19 cellular contexts compared by ENCODE assay signal in genomic region chr4:55830741-55831140, GRCh38. TPM values are rescaled to one million over a fixed set of nuclear protein-coding genes. Genes with fewer than 3 reads are reported as not detected.
DNase-seq lines count a peak whose midpoint lies in the region; ATAC-seq, FAIRE-seq and TF ChIP-seq lines count a peak whose summit lies in the region.
"Had no signal": no experiment of that assay in that cellular context is flagged by ENCODE, and none has a peak within 500 bp of the region (broad histone marks: within the 10 kb centered on the region; RNA-seq: fewer than 3 reads in every experiment).

No MANE protein-coding gene starts in this region.

- POLR2A ChIA-PET in HepG2 (lab: Yijun Ruan, JAX) = no interaction called here
- POLR2A ChIA-PET in K562 (lab: Yijun Ruan, JAX) = interaction anchor here (0.7 to 1.4 kb wide), 3 partner anchors 10 to 29 kb away, joined by 3 to 4 read pairs (median 4); partner anchors contain the start of gene EXOC1L

- TF ChIP-seq RAD21 in liver (IDR thresholded peaks at IDR 0.05) = no peak
- no peak for TF ChIP-seq RAD21 in HepG2 (CRISPR knock-in tag; IDR thresholded peaks at IDR 0.05)
- no peak for TF ChIP-seq RAD21 in K562 (CRISPR knock-in tag; conservative IDR thresholded peaks at IDR 0.05 in 1 of 2, IDR thresholded peaks at IDR 0.05 in 1 of 2)

- no peak overlapping the region for H3K4me3 Mint-ChIP-seq in CD14-positive monocyte
- H3K4me3 Mint-ChIP-seq: CD4-positive, CD25-positive, alpha-beta regulatory T cell had no signal

- H3K27me3 Mint-ChIP-seq in CD14-positive monocyte (ENCODE audit: low read depth in 3 of 3) = peaks cover 0 to 8% (median 2%) of the 10 kb centered on the region in 3 donors

- H3K27ac ChIP-seq in liver (ENCODE audit: low read depth in 1 of 2, low read length in 2 of 2) (no peak overlapping the region), HepG2 (ENCODE audit: extremely low read length, insufficient read depth, low read length) (no peak overlapping the region), K562 (ENCODE audit: extremely low read depth, low read depth, low read length) (no peak overlapping the region)
- H3K27ac ChIP-seq: BLaER1 had no signal

- 57% methylated on average over 4 of the region's 4 CpGs for WGBS in liver
- WGBS in HepG2 (ENCODE audit: low lambda C conversion rate) = 8% methylated on average over 4 of the region's 4 CpGs
- 21% methylated on average over 4 of the region's 4 CpGs for WGBS in K562 (ENCODE audit: insufficient coverage, low coverage, missing lambda C conversion rate)

- no peaks in the 10 kb centered on the region for H3K4me1 Mint-ChIP-seq in CD14-positive monocyte
- H3K4me1 Mint-ChIP-seq: CD4-positive, CD25-positive, alpha-beta regulatory T cell had no signal

- intact Hi-C loops in HepG2 (cut with micrococcal nuclease; ENCODE audit: unreplicated experiment) = no loop called here
- intact Hi-C loops in K562 (cut with micrococcal nuclease) = no loop called here
- intact Hi-C loops in CD14-positive monocyte (cut with micrococcal nuclease) = no loop called here

- no peak for TF ChIP-seq EP300 in HepG2 (IDR thresholded peaks at IDR 0.05; ENCODE audit: low read depth in 2 of 2, low read length in 2 of 2)
- no peak for TF ChIP-seq EP300 in HepG2 (CRISPR knock-in tag; IDR thresholded peaks at IDR 0.05; ENCODE audit: borderline replicate concordance)
- TF ChIP-seq EP300 in K562 (IDR thresholded peaks at IDR 0.05; ENCODE audit: low read length) = no peak

- H4K20me1 ChIP-seq in HepG2 (ENCODE audit: insufficient read depth, low read length) = no peaks in the 10 kb centered on the region
- H4K20me1 ChIP-seq in K562 (replicated peaks; ENCODE audit: control insufficient read depth, insufficient read depth, low read length) = no peaks in the 10 kb centered on the region
- H4K20me1 ChIP-seq: BLaER1 had no signal

- CTCF ChIA-PET in HepG2 (lab: Yijun Ruan, JAX; ENCODE audit: low intra/inter-chr PET ratio, low total read pairs) = no interaction called here
- CTCF ChIA-PET in K562 (lab: Yijun Ruan, JAX; ENCODE audit: low intra/inter-chr PET ratio) = no interaction called here

- no peak for ATAC-seq in HepG2
- no peak for ATAC-seq in K562
- ATAC-seq in HG03378 (IDR thresholded peaks at IDR 0.05; ENCODE audit: unreplicated experiment) = no peak
- no peak for ATAC-seq in GM18505 (IDR thresholded peaks at IDR 0.05; ENCODE audit: unreplicated experiment)

- H3K9me3 Mint-ChIP-seq in CD14-positive monocyte = peaks cover 0 to under 1% (median 0%) of the 10 kb centered on the region in 7 donors

- H3K4me2 ChIP-seq in HepG2 (ENCODE audit: low read depth, low read length) (no peak overlapping the region), K562 (ENCODE audit: insufficient read depth, low read length) (no peak overlapping the region)
- H3K4me2 ChIP-seq: BLaER1 had no signal

- no peaks in the 10 kb centered on the region for H3K36me3 ChIP-seq in liver (ENCODE audit: control insufficient read depth in 4 of 4, insufficient read depth in 3 of 4, low read depth in 1 of 4, low read length in 3 of 4)
- H3K36me3 ChIP-seq in HepG2 (replicated peaks in 1 of 2; ENCODE audit: control insufficient read depth in 1 of 2, insufficient read depth in 2 of 2, low read length in 2 of 2) = no peaks in the 10 kb centered on the region
- no peaks in the 10 kb centered on the region for H3K36me3 ChIP-seq in K562 (ENCODE audit: control insufficient read depth, insufficient read depth, low read length)
- H3K36me3 ChIP-seq: BLaER1, HAP-1 had no signal

- H3K4me1 ChIP-seq in liver (ENCODE audit: control insufficient read depth in 4 of 4, insufficient read depth in 4 of 4, low read length in 3 of 4) (no peaks in the 10 kb centered on the region), HepG2 (ENCODE audit: insufficient read depth, low read length) (no peaks in the 10 kb centered on the region), K562 (replicated peaks in 1 of 2; ENCODE audit: control insufficient read depth in 2 of 2, insufficient read depth in 2 of 2, low read length in 2 of 2) (no peaks in the 10 kb centered on the region)
- H3K4me1 ChIP-seq: BLaER1 had no signal

- no peak for TF ChIP-seq CTCF in liver (IDR thresholded peaks at IDR 0.05; ENCODE audit: low read depth, low read length, missing input control)
- TF ChIP-seq CTCF in HepG2 (CRISPR knock-in tag; IDR thresholded peaks at IDR 0.05) = no peak
- no peak for TF ChIP-seq CTCF in K562 (IDR thresholded peaks at IDR 0.05 in 2 of 3, conservative IDR thresholded peaks at IDR 0.05 in 1 of 3; ENCODE audit: insufficient read depth in 2 of 3, low read depth in 1 of 3, low read length in 3 of 3)
- no peak for TF ChIP-seq CTCF in CD14-positive monocyte (IDR thresholded peaks at IDR 0.05)

- BruUV-seq in HepG2 (replicated peaks; lab: Mats Ljungman, UMichigan) = no TSS peak
- no TSS peak for BruUV-seq in K562 (replicated peaks; lab: Mats Ljungman, UMichigan)

- no peaks in the 10 kb centered on the region for H3K36me3 Mint-ChIP-seq in CD14-positive monocyte
- H3K36me3 Mint-ChIP-seq: CD4-positive, CD25-positive, alpha-beta regulatory T cell had no signal

- FAIRE-seq in HepG2 (lab: Jason Lieb, UNC) = no peak
- FAIRE-seq in K562 (lab: Jason Lieb, UNC) = no peak
- FAIRE-seq: GM12892, GM19239 had no signal

- no peaks in the 10 kb centered on the region for H3K9me1 ChIP-seq in K562 (ENCODE audit: control insufficient read depth, insufficient read depth, low read length)

- DNase-seq in HepG2 (ENCODE audit: low spot score) (no peak), NCI-H82 (lab: John Stamatoyannopoulos, UW) (peak; percentile 58), K562 (ENCODE audit: extremely low read depth in 1 of 4, low spot score in 3 of 4) (no peak), CD14-positive monocyte (ENCODE audit: low spot score) (no peak)
- no peak for DNase-seq in activated CD4-positive, CD25-positive, alpha-beta regulatory T cell treated with anti-CD3 and anti-CD28 coated beads, Interleukin-2, amount 50 U/mL, for 72 hours
- DNase-seq: 8988T; AML-193; CD4-positive, CD25-positive, alpha-beta regulatory T cell; DND-41; GDM1; GOT3 had no signal

- no peak overlapping the region for H3K9ac ChIP-seq in liver (ENCODE audit: low read depth in 1 of 2, low read length in 2 of 2)
- no peak overlapping the region for H3K9ac ChIP-seq in HepG2 (ENCODE audit: insufficient read depth, low read depth, low read length)
- H3K9ac ChIP-seq in K562 (ENCODE audit: insufficient read depth in 1 of 2, low read depth in 2 of 2, low read length in 2 of 2) = no peak overlapping the region
- H3K9ac ChIP-seq: BLaER1 had no signal

- no peak overlapping the region for H3K4me3 ChIP-seq in liver (ENCODE audit: low read depth in 1 of 3, low read length in 3 of 3)
- no peak overlapping the region for H3K4me3 ChIP-seq in HepG2 (replicated peaks in 1 of 3; ENCODE audit: insufficient read depth in 1 of 3, low read depth in 2 of 3, low read length in 3 of 3)
- no peak overlapping the region for H3K4me3 ChIP-seq in K562
- H3K4me3 ChIP-seq: BLaER1, HAP-1 had no signal

- TF ChIP-seq POLR2A in HepG2 (IDR thresholded peaks at IDR 0.05; ENCODE audit: insufficient read depth in 1 of 2, low read depth in 2 of 2, low read length in 2 of 2) (no peak), K562 (conservative IDR thresholded peaks at IDR 0.05) (no peak), GM18505 (IDR thresholded peaks at IDR 0.05; ENCODE audit: borderline replicate concordance, extremely low read depth, insufficient read depth, insufficient read length) (no peak)

- no peak overlapping the region for H3K27ac Mint-ChIP-seq in CD14-positive monocyte
- H3K27ac Mint-ChIP-seq: CD4-positive, CD25-positive, alpha-beta regulatory T cell had no signal

- no peaks in the 10 kb centered on the region for H3K79me2 ChIP-seq in HepG2 (ENCODE audit: insufficient read depth, low read length)
- H3K79me2 ChIP-seq in K562 (ENCODE audit: control insufficient read depth, insufficient read depth, low read length) = no peaks in the 10 kb centered on the region

- in situ Hi-C loops in HepG2 (cut with HindIII; ENCODE audit: extremely low pct_ligation_motif_present, low pct_unique_long_range_greater_than_20kb) = no loop called here
- in situ Hi-C loops in K562 (cut with MboI) = no loop called here

- H3K9me3 ChIP-seq in liver (ENCODE audit: control insufficient read depth in 4 of 4, low read length in 3 of 4) (no peaks in the 10 kb centered on the region), HepG2 (ENCODE audit: low read length) (no peaks in the 10 kb centered on the region), K562 (replicated peaks; ENCODE audit: control insufficient read depth, insufficient read depth, low read depth, low read length) (no peaks in the 10 kb centered on the region)
- H3K9me3 ChIP-seq: BLaER1, HAP-1 had no signal

- H2AFZ ChIP-seq in HepG2 (ENCODE audit: low read length) = no peak overlapping the region
- no peak overlapping the region for H2AFZ ChIP-seq in K562 (ENCODE audit: low read depth, low read length)

- peaks cover 0 to 2% (median under 1%) of the 10 kb centered on the region in 4 donors for H3K27me3 ChIP-seq in liver (ENCODE audit: control insufficient read depth in 4 of 4, insufficient read depth in 4 of 4, low read length in 3 of 4)
- H3K27me3 ChIP-seq in HepG2 (ENCODE audit: control insufficient read depth in 1 of 2, insufficient read depth in 2 of 2, low read length in 2 of 2) = peaks cover 0 to 3% of the 10 kb centered on the region in 2 experiments; a peak in 1 of 5 replicates
- H3K27me3 ChIP-seq in K562 (ENCODE audit: control insufficient read depth in 2 of 2, insufficient read depth in 2 of 2, low read length in 2 of 2) = no peaks in the 10 kb centered on the region
- H3K27me3 ChIP-seq: BLaER1 had no signal

RNA-seq across cellular contexts. Expression of gene EXOC1L, which starts 11.2 kb away (rescaled TPM):
- not detected for total RNA-seq in liver
- polyA plus RNA-seq in liver = not detected
- total RNA-seq in HepG2 (2016; rRNA removed; fragmentation: Illumina TruSeq; extraction: Trizol) = not detected in 2 replicates
- not detected in 2 replicates for total RNA-seq in HepG2 (2016; cell fraction: cytosol; rRNA removed; fragmentation: Illumina TruSeq; extraction: Trizol; ENCODE audit: low read depth)
- total RNA-seq in HepG2 (2016; cell fraction: insoluble cytoplasmic fraction; rRNA removed; fragmentation: Illumina TruSeq; extraction: Trizol) = not detected in 2 replicates
- total RNA-seq in HepG2 (2016; cell fraction: membrane; rRNA removed; fragmentation: Illumina TruSeq; extraction: Trizol) = not detected in 2 replicates
- total RNA-seq in HepG2 (2016; cell fraction: nucleus; rRNA removed; fragmentation: Illumina TruSeq; extraction: Trizol) = not detected in 2 replicates
- polyA plus RNA-seq in HepG2 (2011; rRNA removed) = not detected in 2 replicates
- not detected in 2 replicates for polyA plus RNA-seq in HepG2 (2011; cell fraction: cytosol; rRNA removed)
- not detected in 2 replicates for polyA plus RNA-seq in HepG2 (2011; cell fraction: nucleus; rRNA removed)
- polyA plus RNA-seq in HepG2 (2012) = not detected in 2 replicates
- not detected in 2 replicates for polyA plus RNA-seq in HepG2 (2016; cell fraction: cytosol; fragmentation: Illumina TruSeq; extraction: Trizol; ENCODE audit: low read depth)
- polyA plus RNA-seq in HepG2 (2016; cell fraction: insoluble cytoplasmic fraction; fragmentation: Illumina TruSeq; extraction: Trizol; ENCODE audit: low read depth) = not detected in 2 replicates
- polyA plus RNA-seq in HepG2 (2016; cell fraction: membrane; fragmentation: Illumina TruSeq; extraction: Trizol; ENCODE audit: low read depth) = not detected in 2 replicates
- polyA plus RNA-seq in HepG2 (2016; cell fraction: nucleus; fragmentation: Illumina TruSeq; extraction: Trizol; ENCODE audit: insufficient read depth, low read depth) = not detected in 2 replicates
- not detected in 2 replicates for polyA minus RNA-seq in HepG2 (2011; rRNA and poly(A)+ RNA removed; ENCODE audit: low replicate concordance)
- not detected in 2 replicates for polyA minus RNA-seq in HepG2 (2011; cell fraction: cytosol; rRNA and poly(A)+ RNA removed)
- not detected in 2 replicates for polyA minus RNA-seq in HepG2 (2011; cell fraction: nucleus; rRNA and poly(A)+ RNA removed)
- 0.72 TPM in 1 of 2 replicates, not detected in the other for total RNA-seq in K562 (2011; cell fraction: chromatin; rRNA removed; ENCODE audit: low replicate concordance)
- total RNA-seq in K562 (2011; cell fraction: nucleolus; rRNA removed) = not detected in 2 replicates
- not detected in 2 replicates for total RNA-seq in K562 (2011; cell fraction: nucleoplasm; rRNA removed)
- 0.29 TPM in 1 of 2 replicates, not detected in the other for total RNA-seq in K562 (2014; rRNA removed)
- total RNA-seq in K562 (2014; rRNA removed; fragmentation: Illumina TruSeq; extraction: Trizol) = 1.3 and 1.5 TPM in 2 replicates
- 0.26 and 0.47 TPM in 2 replicates for total RNA-seq in K562 (2015; rRNA removed; fragmentation: Illumina TruSeq; extraction: Trizol)
- 0.38 and 0.94 TPM in 2 replicates for total RNA-seq in K562 (2021)
- 0.22 and 0.92 TPM in 2 replicates for polyA plus RNA-seq in K562 (2011; rRNA removed)
- polyA plus RNA-seq in K562 (2011; cell fraction: cytosol; rRNA removed) = 0.18 TPM in 1 of 2 replicates, not detected in the other
- polyA plus RNA-seq in K562 (2011; cell fraction: nucleus; rRNA removed) = 0.30 and 0.35 TPM in 2 replicates
- polyA plus RNA-seq in K562 (2012) = 1.2 and 1.6 TPM in 2 replicates
- 0.68 and 0.91 TPM in 2 replicates for polyA plus RNA-seq in K562 (2014; fragmentation: Illumina TruSeq; extraction: Trizol)
- polyA plus RNA-seq in K562 (2014; fragmentation: Nextera tagmentation; extraction: Ambion mirVana) = 1 to 10 TPM; 2.7 to 3.9 TPM
- 1.1 TPM in 2 replicates for polyA plus RNA-seq in K562 (2014; rRNA removed)
- 0.45 and 0.95 TPM in 2 replicates for polyA minus RNA-seq in K562 (2011; rRNA and poly(A)+ RNA removed)
- not detected in 2 replicates for polyA minus RNA-seq in K562 (2011; cell fraction: cytosol; rRNA and poly(A)+ RNA removed)
- not detected in 2 replicates for polyA minus RNA-seq in K562 (2011; cell fraction: nucleus; rRNA and poly(A)+ RNA removed)
- polyA plus RNA-seq in CD14-positive monocyte = not detected
- total RNA-seq: CD4-positive, CD25-positive, alpha-beta regulatory T cell; HT1080 had no signal
- polyA plus RNA-seq: CD4-positive, CD25-positive, alpha-beta regulatory T cell had no signal

RNA-seq across cellular contexts. Expression of gene EXOC1, which starts 22.7 kb away (rescaled TPM):
- total RNA-seq in liver (10 to 100 TPM; 10.3 to 18.0 TPM), HepG2 (2016; rRNA removed; fragmentation: Illumina TruSeq; extraction: Trizol) (18.4 and 23.8 TPM in 2 replicates), K562 (2014; rRNA removed) (20.8 and 24.3 TPM in 2 replicates), K562 (2014; rRNA removed; fragmentation: Illumina TruSeq; extraction: Trizol) (35.9 and 39.9 TPM in 2 replicates), K562 (2015; rRNA removed; fragmentation: Illumina TruSeq; extraction: Trizol) (38.6 and 40.1 TPM in 2 replicates), K562 (2021) (26.2 TPM in 2 replicates)
- polyA plus RNA-seq in liver (1 to 10 TPM; 4.2 to 6.8 TPM), HepG2 (2011; rRNA removed) (8.9 and 9.1 TPM in 2 replicates), K562 (2011; rRNA removed) (24.1 and 34.4 TPM in 2 replicates), K562 (2014; fragmentation: Illumina TruSeq; extraction: Trizol) (42.8 and 45.5 TPM in 2 replicates), K562 (2014; fragmentation: Nextera tagmentation; extraction: Ambion mirVana) (10 to 100 TPM; 16.0 to 19.5 TPM), K562 (2014; rRNA removed) (25.7 and 34.2 TPM in 2 replicates), CD14-positive monocyte (10 to 100 TPM; 13.7 to 21.2 TPM)
- 2.5 and 4.4 TPM in 2 replicates for total RNA-seq in HepG2 (2016; cell fraction: cytosol; rRNA removed; fragmentation: Illumina TruSeq; extraction: Trizol; ENCODE audit: low read depth)
- 19.0 and 23.6 TPM in 2 replicates for total RNA-seq in HepG2 (2016; cell fraction: insoluble cytoplasmic fraction; rRNA removed; fragmentation: Illumina TruSeq; extraction: Trizol)
- total RNA-seq in HepG2 (2016; cell fraction: membrane; rRNA removed; fragmentation: Illumina TruSeq; extraction: Trizol) = 3.7 and 4.8 TPM in 2 replicates
- 19.8 and 21.8 TPM in 2 replicates for total RNA-seq in HepG2 (2016; cell fraction: nucleus; rRNA removed; fragmentation: Illumina TruSeq; extraction: Trizol)
- 2.7 and 3.6 TPM in 2 replicates for polyA plus RNA-seq in HepG2 (2011; cell fraction: cytosol; rRNA removed)
- 11.6 and 13.4 TPM in 2 replicates for polyA plus RNA-seq in HepG2 (2011; cell fraction: nucleus; rRNA removed)
- 8.7 and 10.0 TPM in 2 replicates for polyA plus RNA-seq in HepG2 (2012)
- 0.62 and 0.75 TPM in 2 replicates for polyA plus RNA-seq in HepG2 (2016; cell fraction: cytosol; fragmentation: Illumina TruSeq; extraction: Trizol; ENCODE audit: low read depth)
- polyA plus RNA-seq in HepG2 (2016; cell fraction: insoluble cytoplasmic fraction; fragmentation: Illumina TruSeq; extraction: Trizol; ENCODE audit: low read depth) = 13.8 and 14.8 TPM in 2 replicates
- 0.96 and 1.5 TPM in 2 replicates for polyA plus RNA-seq in HepG2 (2016; cell fraction: membrane; fragmentation: Illumina TruSeq; extraction: Trizol; ENCODE audit: low read depth)
- 23.3 and 24.3 TPM in 2 replicates for polyA plus RNA-seq in HepG2 (2016; cell fraction: nucleus; fragmentation: Illumina TruSeq; extraction: Trizol; ENCODE audit: insufficient read depth, low read depth)
- 4.7 and 4.9 TPM in 2 replicates for polyA minus RNA-seq in HepG2 (2011; rRNA and poly(A)+ RNA removed; ENCODE audit: low replicate concordance)
- polyA minus RNA-seq in HepG2 (2011; cell fraction: cytosol; rRNA and poly(A)+ RNA removed) = 5.8 and 6.6 TPM in 2 replicates
- polyA minus RNA-seq in HepG2 (2011; cell fraction: nucleus; rRNA and poly(A)+ RNA removed) = 28.6 and 33.7 TPM in 2 replicates
- total RNA-seq in K562 (2011; cell fraction: chromatin; rRNA removed; ENCODE audit: low replicate concordance) = 14.5 and 61.2 TPM in 2 replicates
- total RNA-seq in K562 (2011; cell fraction: nucleolus; rRNA removed) = 5.3 and 9.7 TPM in 2 replicates
- 15.5 and 17.3 TPM in 2 replicates for total RNA-seq in K562 (2011; cell fraction: nucleoplasm; rRNA removed)
- 6.3 and 12.1 TPM in 2 replicates for polyA plus RNA-seq in K562 (2011; cell fraction: cytosol; rRNA removed)
- 41.1 and 53.7 TPM in 2 replicates for polyA plus RNA-seq in K562 (2011; cell fraction: nucleus; rRNA removed)
- 23.4 and 30.5 TPM in 2 replicates for polyA plus RNA-seq in K562 (2012)
- 44.5 and 53.7 TPM in 2 replicates for polyA minus RNA-seq in K562 (2011; rRNA and poly(A)+ RNA removed)
- 10.1 and 12.6 TPM in 2 replicates for polyA minus RNA-seq in K562 (2011; cell fraction: cytosol; rRNA and poly(A)+ RNA removed)
- 20.9 and 37.4 TPM in 2 replicates for polyA minus RNA-seq in K562 (2011; cell fraction: nucleus; rRNA and poly(A)+ RNA removed)
